14 cellular contexts compared by ENCODE assay signal in genomic region chr1:58791106-58791505, GRCh38. TPM values are rescaled to one million over a fixed set of nuclear protein-coding genes. Genes with fewer than 3 reads are reported as not detected.
DNase-seq lines count a peak whose midpoint lies in the region; ATAC-seq lines count a peak whose summit lies in the region.
"Had no signal": no experiment of that assay in that cellular context is flagged by ENCODE, and none has a peak within 500 bp of the region (broad histone marks: within the 10 kb centered on the region; RNA-seq: fewer than 3 reads in every experiment).

No MANE protein-coding gene starts in this region.

- peaks cover 6% of the 10 kb centered on the region for H3K9me3 Mint-ChIP-seq in stimulated activated memory B cell treated with anti-CD40 and anti-IgM and Interleukin-4, amounts not matched to agents 10 μg/mL and 1 μg/mL and 100 μg/mL, for 72 hours

- DNase-seq in NCI-H510A treated with DMSO at 0.1 percent for 48 hours (lab: John Stamatoyannopoulos, UW) (peak; percentile 38), NCI-H510A (lab: John Stamatoyannopoulos, UW) (no peak), NCI-H69 (lab: John Stamatoyannopoulos, UW) (peak; percentile 21), dermis blood vessel endothelial cell (no peak), foreskin melanocyte (no peak)
- no peak for DNase-seq in stimulated activated CD4-positive, alpha-beta T cell treated with anti-CD3 and anti-CD28 coated beads, Interleukin-2, amount 100 ng/mL, for 24 hours
- DNase-seq: C1 segment of cervical spinal cord; CD4-positive, alpha-beta T cell; DMS79 had no signal

- H3K27me3 Mint-ChIP-seq in stimulated activated memory B cell treated with anti-CD40 and anti-IgM and Interleukin-4, amounts not matched to agents 10 μg/mL and 1 μg/mL and 100 μg/mL, for 72 hours: no peaks in the 10 kb centered on the region
- H3K27me3 Mint-ChIP-seq: B cell; CD4-positive, alpha-beta T cell had no signal

- peaks cover 46% of the 10 kb centered on the region for H3K4me1 Mint-ChIP-seq in stimulated activated memory B cell treated with anti-CD40 and anti-IgM and Interleukin-4, amounts not matched to agents 10 μg/mL and 1 μg/mL and 100 μg/mL, for 72 hours

- no peak overlapping the region for H3K4me3 Mint-ChIP-seq in stimulated activated memory B cell treated with anti-CD40 and anti-IgM and Interleukin-4, amounts not matched to agents 10 μg/mL and 1 μg/mL and 100 μg/mL, for 72 hours
- H3K4me3 Mint-ChIP-seq: B cell; CD4-positive, alpha-beta T cell had no signal

- H3K27ac Mint-ChIP-seq in stimulated activated memory B cell treated with anti-CD40 and anti-IgM and Interleukin-4, amounts not matched to agents 10 μg/mL and 1 μg/mL and 100 μg/mL, for 72 hours: peak overlapping the region; percentile 43

- H3K36me3 Mint-ChIP-seq in stimulated activated memory B cell treated with anti-CD40 and anti-IgM and Interleukin-4, amounts not matched to agents 10 μg/mL and 1 μg/mL and 100 μg/mL, for 72 hours: peaks cover 34% of the 10 kb centered on the region

- ATAC-seq in esophagus mucosa: peak; percentile 21
- ATAC-seq in stimulated activated memory B cell treated with anti-CD40 and anti-IgM and Interleukin-4, amounts not matched to agents 10 μg/mL and 1 μg/mL and 100 μg/mL, for 72 hours: no peak
- ATAC-seq: GM12878, HCT116 had no signal

RNA-seq across cellular contexts. Expression of gene JUN, which starts 7.3 kb away (rescaled TPM):
- total RNA-seq in esophagus mucosa (41.7 TPM), dermis blood vessel endothelial cell (73.5 and 159 TPM in 2 replicates)

Comparison
In these comparisons a context has a peak if more than half of its experiments do, and no peak if none do; other contexts are left out.
1. DNase-seq: peak in NCI-H510A treated with DMSO at 0.1 percent for 48 hours (single experiment) and NCI-H69 (single experiment); none in NCI-H510A (single experiment), stimulated activated CD4-positive, alpha-beta T cell treated with anti-CD3 and anti-CD28 coated beads, Interleukin-2, amount 100 ng/mL, for 24 hours (0 of 2), dermis blood vessel endothelial cell (single experiment) and foreskin melanocyte (single experiment).